In genomic region chr16:80914379-80915078, GRCh38 we compare ENCODE assay signal across 17 cellular contexts.
DNase-seq lines count a peak whose midpoint lies in the region; ATAC-seq and TF ChIP-seq lines count a peak whose summit lies in the region.
"Had no signal": no experiment of that assay in that cellular context is flagged by ENCODE, and none has a peak within 500 bp of the region (broad histone marks: within the 10 kb centered on the region; RNA-seq: fewer than 3 reads in every experiment).

No MANE protein-coding gene starts in this region.

- no peak for TF ChIP-seq CTCF in tibial artery (IDR thresholded peaks at IDR 0.05)
- TF ChIP-seq CTCF in vagina (IDR thresholded peaks at IDR 0.05) = no peak

- H3K36me3 ChIP-seq in tibial artery = no peaks in the 10 kb centered on the region
- H3K36me3 ChIP-seq in vagina = no peaks in the 10 kb centered on the region

- peak; percentile 18 for DNase-seq in NCI-H2227 (lab: John Stamatoyannopoulos, UW; ENCODE audit: unreplicated experiment)
- no peak for DNase-seq in NCI-H2227 treated with DMSO at 0.1 percent for 48 hours (lab: John Stamatoyannopoulos, UW)
- DNase-seq in SW480 (ENCODE audit: low spot score) = peak; percentile 95
- no peak for DNase-seq in left colon
- DNase-seq in tibial artery = no peak
- DNase-seq in vagina (ENCODE audit: extremely low spot score in 2 of 2) = no peak
- DNase-seq in activated naive CD4-positive, alpha-beta T cell treated with anti-CD3 and anti-CD28 coated beads, Interleukin-2, amount 50 U/mL, for 72 hours (ENCODE audit: low spot score in 2 of 2) = no peak
- DNase-seq: AML-193; CD4-positive, alpha-beta T cell; DMS153; DMS79; GDM1; HCEC 1CT had no signal

- H3K9me3 ChIP-seq in tibial artery = peaks cover 0 to 5% (median 0%) of the 10 kb centered on the region in 3 donors
- no peaks in the 10 kb centered on the region for H3K9me3 ChIP-seq in vagina

- no peak overlapping the region for H3K4me3 ChIP-seq in tibial artery
- H3K4me3 ChIP-seq in vagina = no peak overlapping the region
- H3K4me3 ChIP-seq: A549, GM23338 had no signal

- no peaks in the 10 kb centered on the region for H3K4me1 ChIP-seq in tibial artery
- H3K4me1 ChIP-seq in vagina = no peaks in the 10 kb centered on the region
- H3K4me1 ChIP-seq: A549 had no signal

- no peak overlapping the region for H3K27ac Mint-ChIP-seq in activated naive CD4-positive, alpha-beta T cell treated with anti-CD3 and anti-CD28 coated beads, Interleukin-2, amount 50 U/mL, for 72 hours
- H3K27ac Mint-ChIP-seq: CD4-positive, alpha-beta T cell; GM23338 had no signal

- TF ChIP-seq POLR2A in vagina (IDR thresholded peaks at IDR 0.05) = no peak

- peak; percentile 63 for ATAC-seq in left colon
- no peak for ATAC-seq in activated naive CD4-positive, alpha-beta T cell treated with anti-CD3 and anti-CD28 coated beads, Interleukin-2, amount 50 U/mL, for 72 hours
- ATAC-seq: A549, GM23338 had no signal

- H3K36me3 Mint-ChIP-seq in activated naive CD4-positive, alpha-beta T cell treated with anti-CD3 and anti-CD28 coated beads, Interleukin-2, amount 50 U/mL, for 72 hours = no peaks in the 10 kb centered on the region

- intact Hi-C loops in left colon (cut with DNase I, micrococcal nuclease) (no loop called here), tibial artery (cut with DNase I; ENCODE audit: low total_unique reads) (no loop called here), vagina (cut with DNase I) (no loop called here)

- H3K27me3 ChIP-seq in tibial artery = peaks cover 0 to 3% of the 10 kb centered on the region in 2 donors
- no peaks in the 10 kb centered on the region for H3K27me3 ChIP-seq in vagina

- H3K27ac ChIP-seq in tibial artery = no peak overlapping the region
- H3K27ac ChIP-seq in vagina = no peak overlapping the region
- H3K27ac ChIP-seq: 22Rv1, A549, C4-2B had no signal

- H3K9me3 Mint-ChIP-seq in activated naive CD4-positive, alpha-beta T cell treated with anti-CD3 and anti-CD28 coated beads, Interleukin-2, amount 50 U/mL, for 72 hours = peaks cover 4 to 5% of the 10 kb centered on the region in 2 donors
- H3K9me3 Mint-ChIP-seq: CD4-positive, alpha-beta T cell had no signal

Comparison
In these comparisons a context has a peak if more than half of its experiments do, and no peak if none do; other contexts are left out.
1. DNase-seq: peak in NCI-H2227 (single experiment) and SW480 (single experiment); none in NCI-H2227 treated with DMSO at 0.1 percent for 48 hours (single experiment), left colon (0 of 2), tibial artery (0 of 2), vagina (0 of 2) and activated naive CD4-positive, alpha-beta T cell treated with anti-CD3 and anti-CD28 coated beads, Interleukin-2, amount 50 U/mL, for 72 hours (0 of 2).